Comparison of ENCODE assay signal across 8 cellular contexts in genomic region chr10:93541402-93542357, GRCh38. TPM values are rescaled to one million over a fixed set of nuclear protein-coding genes. Genes with fewer than 3 reads are reported as not detected.
A peak's percentile ranks its signal among the peaks of the same experiment; 100 is the strongest.
DNase-seq lines count a peak whose midpoint lies in the region; ATAC-seq and TF ChIP-seq lines count a peak whose summit lies in the region.

No MANE protein-coding gene starts in this region.

- no peak overlapping the region for H3K4ac ChIP-seq in mesendoderm (ENCODE audit: low read depth, low read length)

- no peak overlapping the region for H2BK15ac ChIP-seq in mesendoderm (replicated peaks; ENCODE audit: low read depth)

- H3K36me3 ChIP-seq in mesendoderm (ENCODE audit: control insufficient read depth, insufficient read depth, low read length) = no peaks in the 10 kb centered on the region
- H3K36me3 ChIP-seq in uterus = no peaks in the 10 kb centered on the region

- no peaks in the 10 kb centered on the region for H3K79me1 ChIP-seq in mesendoderm (ENCODE audit: low read length)

- H3K4me3 Mint-ChIP-seq in activated CD4-positive, alpha-beta T cell treated with anti-CD3 and anti-CD28 coated beads, Interleukin-2, amount 10 ng/mL, durations not matched to agents 24 days and 14 days = no peak overlapping the region

- no peak overlapping the region for H4K5ac ChIP-seq in mesendoderm (ENCODE audit: low read length)

- no peak overlapping the region for H3K4me2 ChIP-seq in mesendoderm (ENCODE audit: low read length)

- H2BK120ac ChIP-seq in mesendoderm (ENCODE audit: low read depth, low read length) = no peak overlapping the region

- H3K18ac ChIP-seq in mesendoderm (ENCODE audit: low read length) = no peak overlapping the region

- ATAC-seq in GM21367 (IDR thresholded peaks at IDR 0.05; ENCODE audit: unreplicated experiment) = no peak

- intact Hi-C loops in activated CD4-positive, alpha-beta T cell treated with anti-CD3 and anti-CD28 coated beads, Interleukin-2, amount 10 ng/mL, durations not matched to agents 24 days and 14 days (cut with micrococcal nuclease) = no loop called here
- intact Hi-C loops in uterus (cut with DNase I; ENCODE audit: low total_unique reads) = no loop called here

- no peak overlapping the region for H2AK5ac ChIP-seq in mesendoderm (ENCODE audit: low read length)

- H3K27me3 Mint-ChIP-seq in activated CD4-positive, alpha-beta T cell treated with anti-CD3 and anti-CD28 coated beads, Interleukin-2, amount 10 ng/mL, durations not matched to agents 24 days and 14 days = peaks cover 29% of the 10 kb centered on the region

- H3K9me3 Mint-ChIP-seq in activated CD4-positive, alpha-beta T cell treated with anti-CD3 and anti-CD28 coated beads, Interleukin-2, amount 10 ng/mL, durations not matched to agents 24 days and 14 days = peaks cover 5% of the 10 kb centered on the region

- H3K27ac ChIP-seq in coronary artery (no peak overlapping the region), mesendoderm (ENCODE audit: low read depth, low read length) (no peak overlapping the region), uterus (no peak overlapping the region)

- peaks cover 2% of the 10 kb centered on the region for H3K4me1 Mint-ChIP-seq in activated CD4-positive, alpha-beta T cell treated with anti-CD3 and anti-CD28 coated beads, Interleukin-2, amount 10 ng/mL, durations not matched to agents 24 days and 14 days

- no peaks in the 10 kb centered on the region for H3K27me3 ChIP-seq in mesendoderm (ENCODE audit: insufficient read depth, low read length, poor library complexity)
- H3K27me3 ChIP-seq in uterus = no peaks in the 10 kb centered on the region

- H3K4me3 ChIP-seq in coronary artery = peak overlapping the region; percentile 47
- no peak overlapping the region for H3K4me3 ChIP-seq in mesendoderm (ENCODE audit: low read length)
- no peak overlapping the region for H3K4me3 ChIP-seq in uterus

- no peak for TF ChIP-seq POLR2A in uterus (IDR thresholded peaks at IDR 0.05)

- peak; percentile 73 for DNase-seq in activated CD4-positive, alpha-beta T cell treated with anti-CD3 and anti-CD28 coated beads, Interleukin-2, amount 10 ng/mL, durations not matched to agents 24 days and 14 days
- DNase-seq in activated CD4-positive, alpha-beta T cell treated with anti-CD3 and anti-CD28 coated beads, Interleukin-2, amount 50 U/mL, for 4 hours = no peak
- DNase-seq in NCI-H774 (lab: John Stamatoyannopoulos, UW) (peak; percentile 7), coronary artery (ENCODE audit: low spot score) (no peak), mesendoderm (peak; percentile 48), uterus (peak in 1 of 2 donors; percentile 23), OCI-M2 (lab: John Stamatoyannopoulos, UW; ENCODE audit: unreplicated experiment) (no peak)

- TF ChIP-seq CTCF in coronary artery (IDR thresholded peaks at IDR 0.05) (peak; percentile 68), uterus (IDR thresholded peaks at IDR 0.05) (peak; percentile 28 to 58 (median 48))

- H3K56ac ChIP-seq in mesendoderm (ENCODE audit: low read length) = no peak overlapping the region

- H3K79me2 ChIP-seq in mesendoderm (ENCODE audit: control insufficient read depth, insufficient read depth, low read length) = no peaks in the 10 kb centered on the region

- no peak overlapping the region for H3K23ac ChIP-seq in mesendoderm (ENCODE audit: low read length)

- H4K8ac ChIP-seq in mesendoderm (ENCODE audit: low read depth, low read length) = no peak overlapping the region

- H3K27ac Mint-ChIP-seq in activated CD4-positive, alpha-beta T cell treated with anti-CD3 and anti-CD28 coated beads, Interleukin-2, amount 10 ng/mL, durations not matched to agents 24 days and 14 days = no peak overlapping the region

- WGBS in mesendoderm (ENCODE audit: extremely low coverage, insufficient coverage, low lambda C conversion rate) = no CpG with 5 or more reads among the region's 23 CpGs

- H3K9ac ChIP-seq in mesendoderm (ENCODE audit: low read length) = no peak overlapping the region

- H3K9me3 ChIP-seq in uterus = no peaks in the 10 kb centered on the region

- no peaks in the 10 kb centered on the region for H3K36me3 Mint-ChIP-seq in activated CD4-positive, alpha-beta T cell treated with anti-CD3 and anti-CD28 coated beads, Interleukin-2, amount 10 ng/mL, durations not matched to agents 24 days and 14 days (ENCODE audit: low read depth)

- H3K4me1 ChIP-seq in mesendoderm (ENCODE audit: control insufficient read depth, low read depth, low read length) (no peaks in the 10 kb centered on the region), uterus (no peaks in the 10 kb centered on the region)

- no peak overlapping the region for H2BK5ac ChIP-seq in mesendoderm (ENCODE audit: low read length)

RNA-seq across cellular contexts. Expression of gene FFAR4, which starts 24.8 kb away (rescaled TPM):
- total RNA-seq in activated CD4-positive, alpha-beta T cell treated with anti-CD3 and anti-CD28 coated beads, Interleukin-2, amount 10 ng/mL, durations not matched to agents 24 days and 14 days = not detected in 2 replicates
- polyA plus RNA-seq in mesendoderm (2013, experiment 1 of 2) = 0.18 TPM
- polyA plus RNA-seq in mesendoderm (2013, experiment 2 of 2) = 0.21 TPM
- not detected for total RNA-seq in uterus

RNA-seq across cellular contexts. Expression of gene CEP55, which starts 45.3 kb away (rescaled TPM):
- 58.5 and 59.3 TPM in 2 replicates for total RNA-seq in activated CD4-positive, alpha-beta T cell treated with anti-CD3 and anti-CD28 coated beads, Interleukin-2, amount 10 ng/mL, durations not matched to agents 24 days and 14 days
- polyA plus RNA-seq in mesendoderm (2013, experiment 1 of 2) = 26.7 TPM
- 27.1 TPM for polyA plus RNA-seq in mesendoderm (2013, experiment 2 of 2)
- total RNA-seq in uterus = 10 to 100 TPM in 1 of 4 donors, under 1 TPM in 1, not detected in 2; under 0.01 to 13.8 TPM

RNA-seq across cellular contexts. Expression of gene RBP4, which starts 59.4 kb away (rescaled TPM):
- not detected in 2 replicates for total RNA-seq in activated CD4-positive, alpha-beta T cell treated with anti-CD3 and anti-CD28 coated beads, Interleukin-2, amount 10 ng/mL, durations not matched to agents 24 days and 14 days
- 1.7 TPM for polyA plus RNA-seq in mesendoderm (2013, experiment 1 of 2)
- polyA plus RNA-seq in mesendoderm (2013, experiment 2 of 2) = 1.5 TPM
- total RNA-seq in uterus = 1 to 10 TPM in 1 of 4 donors, under 1 TPM in 1, not detected in 2; 0.90 to 3.2 TPM

RNA-seq across cellular contexts. Expression of gene MYOF, which starts 59.5 kb away (rescaled TPM):
- total RNA-seq in activated CD4-positive, alpha-beta T cell treated with anti-CD3 and anti-CD28 coated beads, Interleukin-2, amount 10 ng/mL, durations not matched to agents 24 days and 14 days = 23.8 and 25.4 TPM in 2 replicates
- polyA plus RNA-seq in mesendoderm (2013, experiment 1 of 2) = 2.4 TPM
- polyA plus RNA-seq in mesendoderm (2013, experiment 2 of 2) = 2.5 TPM
- 100 to 1,000 TPM in 2 of 4 donors, 10 to 100 TPM in 2; 41.2 to 114 (median 86.9) TPM for total RNA-seq in uterus

Comparison
In these comparisons a context has a peak if more than half of its experiments do, and no peak if none do; other contexts are left out.
1. DNase-seq: peak in activated CD4-positive, alpha-beta T cell treated with anti-CD3 and anti-CD28 coated beads, Interleukin-2, amount 10 ng/mL, durations not matched to agents 24 days and 14 days (single experiment), NCI-H774 (single experiment) and mesendoderm (single experiment); none in activated CD4-positive, alpha-beta T cell treated with anti-CD3 and anti-CD28 coated beads, Interleukin-2, amount 50 U/mL, for 4 hours (0 of 2), coronary artery (single experiment) and OCI-M2 (single experiment).